ENCODE assay signal across 13 cellular contexts in the genomic region with DNA sequence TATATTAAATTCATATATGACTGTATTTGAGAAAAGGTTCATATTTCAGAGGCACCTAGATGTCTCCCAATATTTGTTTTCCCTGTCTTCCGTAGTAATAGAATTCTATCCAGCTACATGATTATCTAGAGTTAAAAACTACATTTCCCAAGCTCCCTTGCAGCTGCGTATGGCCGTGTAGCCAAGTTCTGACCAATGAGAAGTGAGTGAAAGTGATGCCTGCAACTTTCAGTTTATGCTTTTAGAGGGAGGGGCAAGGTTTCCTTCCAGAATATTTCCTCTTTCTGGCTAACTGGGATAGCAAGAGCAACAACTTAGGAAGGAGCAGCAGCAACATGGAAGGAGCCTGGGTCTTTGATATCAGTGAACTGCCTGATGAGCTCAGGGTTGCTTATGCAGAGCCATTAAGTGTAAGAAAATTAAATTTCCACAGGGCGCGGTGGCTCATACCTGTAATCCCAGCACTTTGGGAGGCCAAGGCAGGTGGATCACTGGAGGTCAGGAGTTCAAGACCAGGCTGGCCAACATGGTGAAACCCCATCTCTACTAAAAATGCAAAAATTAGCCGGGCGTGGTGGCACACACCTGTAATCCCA. TPM values are rescaled to one million over a fixed set of nuclear protein-coding genes. Genes with fewer than 3 reads are reported as not detected.
DNase-seq lines count a peak whose midpoint lies in the region; ATAC-seq and TF ChIP-seq lines count a peak whose summit lies in the region.
"Had no signal": no experiment of that assay in that cellular context is flagged by ENCODE, and none has a peak within 500 bp of the region (broad histone marks: within the 10 kb centered on the region; RNA-seq: fewer than 3 reads in every experiment).

No MANE protein-coding gene starts in this region.

- no peaks in the 10 kb centered on the region for H3K9me3 Mint-ChIP-seq in activated T-helper 17 cell treated with anti-CD3 and anti-CD28 coated beads, Interleukin-2, amount 50 U/mL, for 72 hours

- H3K27me3 Mint-ChIP-seq in activated T-helper 17 cell treated with anti-CD3 and anti-CD28 coated beads, Interleukin-2, amount 50 U/mL, for 72 hours: peaks cover 9% of the 10 kb centered on the region

- intact Hi-C loops in IMR-90 (cut with micrococcal nuclease): no loop called here
- intact Hi-C loops in posterior cingulate gyrus (cut with DNase I): no loop called here

- dilution Hi-C loops in IMR-90 (cut with HindIII; ENCODE audit: low sequenced_read_pairs, unreplicated experiment): no loop called here

- H3K4me3 ChIP-seq in IMR-90 (ENCODE audit: insufficient read depth, low read depth, low read length) (no peak overlapping the region), iPS DF 6.9 (ENCODE audit: low read length) (no peak overlapping the region)

- CTCF ChIA-PET in IMR-90 (lab: Yijun Ruan, JAX): no interaction called here

- H3K14ac ChIP-seq in IMR-90 (replicated peaks; ENCODE audit: low read depth, low read length): no peak overlapping the region

- DNase-seq in AG20443 (ENCODE audit: low spot score) (peak; percentile 26), IMR-90 (peak; percentile 43), iPS DF 6.9 (ENCODE audit: low read depth, low spot score) (peak; percentile 22), posterior cingulate gyrus (no peak), NOMO-1 treated with DMSO at 0.1 percent for 48 hours (lab: John Stamatoyannopoulos, UW; ENCODE audit: unreplicated experiment) (no peak), activated T-cell treated with anti-CD3 and anti-CD28 coated beads for 4 hours (no peak)
- DNase-seq: NCI-H446 treated with DMSO at 0.1 percent for 48 hours; stimulated activated CD4-positive, alpha-beta T cell treated with anti-CD3 and anti-CD28 coated beads, Interleukin-2, amount 100 ng/mL, for 48 hours had no signal

- H3K27ac Mint-ChIP-seq in activated T-helper 17 cell treated with anti-CD3 and anti-CD28 coated beads, Interleukin-2, amount 50 U/mL, for 72 hours: peak overlapping the region; percentile 48
- H3K27ac Mint-ChIP-seq: activated naive CD8-positive, alpha-beta T cell; CD4-positive, CD25-positive, alpha-beta regulatory T cell had no signal

- peak overlapping the region; percentile 16 for H2AFZ ChIP-seq in IMR-90 (replicated peaks; ENCODE audit: low read length, poor library complexity)

- H3K4me1 ChIP-seq in IMR-90 (ENCODE audit: control insufficient read depth, insufficient read depth, low read length) (no peaks in the 10 kb centered on the region), iPS DF 6.9 (ENCODE audit: control insufficient read depth, insufficient read depth, low read length) (no peaks in the 10 kb centered on the region)

- no peak overlapping the region for H3K4ac ChIP-seq in IMR-90 (ENCODE audit: low read depth, low read length)

- BruUV-seq in IMR-90 (replicated peaks; lab: Mats Ljungman, UMichigan): no TSS peak

- H2BK20ac ChIP-seq in IMR-90 (ENCODE audit: low read depth, low read length): no peak overlapping the region

- WGBS in IMR-90 (ENCODE audit: extremely low coverage in 2 of 2, insufficient read length in 1 of 2), 2 experiments: no CpG with 5 or more reads among the region's 7 CpGs
- no CpG with 5 or more reads among the region's 7 CpGs for WGBS in iPS DF 6.9 (ENCODE audit: insufficient coverage, insufficient read length)

- no peak overlapping the region for H2BK120ac ChIP-seq in IMR-90 (ENCODE audit: low read depth, low read length)

- in situ Hi-C loops in IMR-90 (cut with MboI; ENCODE audit: low sequenced_read_pairs): no loop called here

- ATAC-seq in IMR-90 (ENCODE audit: low read depth): peak; percentile 88
- no peak for ATAC-seq in activated T-helper 17 cell treated with anti-CD3 and anti-CD28 coated beads, Interleukin-2, amount 50 U/mL, for 72 hours (replicated peaks)
- no peak for ATAC-seq in HG02571 (IDR thresholded peaks at IDR 0.05; ENCODE audit: unreplicated experiment)

- H3K27ac ChIP-seq in IMR-90 (ENCODE audit: insufficient read depth, low read length): no peak overlapping the region
- no peak overlapping the region for H3K27ac ChIP-seq in iPS DF 6.9 (ENCODE audit: low read length)

- POLR2A ChIA-PET in IMR-90 (lab: Charles Lee; ENCODE audit: unreplicated experiment): no interaction called here

- no peaks in the 10 kb centered on the region for H3K9me1 ChIP-seq in IMR-90 (ENCODE audit: insufficient read depth, low read length)

- no peak overlapping the region for H3K4me3 Mint-ChIP-seq in activated T-helper 17 cell treated with anti-CD3 and anti-CD28 coated beads, Interleukin-2, amount 50 U/mL, for 72 hours
- H3K4me3 Mint-ChIP-seq: activated naive CD8-positive, alpha-beta T cell; CD4-positive, CD25-positive, alpha-beta regulatory T cell had no signal

- no peak overlapping the region for H2AK9ac ChIP-seq in IMR-90 (replicated peaks; ENCODE audit: low read depth, low read length, poor library complexity)

- H2BK15ac ChIP-seq in IMR-90 (ENCODE audit: low read depth, low read length): no peak overlapping the region

- H3K56ac ChIP-seq in IMR-90 (ENCODE audit: extremely low read depth, insufficient read depth, low read length): no peak overlapping the region

- no peaks in the 10 kb centered on the region for H4K20me1 ChIP-seq in IMR-90 (ENCODE audit: insufficient read depth, low read length)

- no peaks in the 10 kb centered on the region for H3K79me1 ChIP-seq in IMR-90 (ENCODE audit: low read depth in 1 of 2, low read length in 2 of 2)

- H3K4me2 ChIP-seq in IMR-90 (ENCODE audit: low read depth, low read length): no peak overlapping the region

- H3K27me3 ChIP-seq in IMR-90 (ENCODE audit: control insufficient read depth, insufficient read depth, low read length) (peaks cover 2% of the 10 kb centered on the region; the same call in 1 of the 2 replicates), iPS DF 6.9 (ENCODE audit: control insufficient read depth, insufficient read depth, low read length) (no peaks in the 10 kb centered on the region)

- no peak overlapping the region for H2BK5ac ChIP-seq in IMR-90 (ENCODE audit: low read depth, low read length, poor library complexity, severe bottlenecking)

- H3K36me3 Mint-ChIP-seq in activated T-helper 17 cell treated with anti-CD3 and anti-CD28 coated beads, Interleukin-2, amount 50 U/mL, for 72 hours (ENCODE audit: low read depth): no peaks in the 10 kb centered on the region
- H3K36me3 Mint-ChIP-seq: activated naive CD8-positive, alpha-beta T cell; CD4-positive, CD25-positive, alpha-beta regulatory T cell had no signal

- H3K4me1 Mint-ChIP-seq in activated T-helper 17 cell treated with anti-CD3 and anti-CD28 coated beads, Interleukin-2, amount 50 U/mL, for 72 hours: no peaks in the 10 kb centered on the region
- H3K4me1 Mint-ChIP-seq: CD4-positive, CD25-positive, alpha-beta regulatory T cell had no signal

- H4K8ac ChIP-seq in IMR-90 (ENCODE audit: low read depth in 2 of 2, low read length in 2 of 2): no peak overlapping the region

- no peak overlapping the region for H2AK5ac ChIP-seq in IMR-90 (ENCODE audit: low read depth, low read length)

- TF ChIP-seq RAD21 in IMR-90 (IDR thresholded peaks at IDR 0.05; ENCODE audit: low read length): no peak

- H3K23ac ChIP-seq in IMR-90 (ENCODE audit: low read depth, low read length): no peak overlapping the region

- no peak overlapping the region for H3K18ac ChIP-seq in IMR-90 (ENCODE audit: low read depth, low read length)

- no peak for TF ChIP-seq POLR2A in IMR-90 (IDR thresholded peaks at IDR 0.05; ENCODE audit: low read depth, low read length)

- no peak for TF ChIP-seq CTCF in IMR-90 (conservative IDR thresholded peaks at IDR 0.05; ENCODE audit: low read depth, low read length)

- no peak overlapping the region for H4K5ac ChIP-seq in IMR-90 (ENCODE audit: low read depth, low read length)

- H3K9me3 ChIP-seq in IMR-90 (ENCODE audit: control insufficient read depth, insufficient read depth, low read length) (no peaks in the 10 kb centered on the region), iPS DF 6.9 (ENCODE audit: control insufficient read depth, insufficient read depth, low read length) (no peaks in the 10 kb centered on the region)

- no peak overlapping the region for H3K9ac ChIP-seq in IMR-90 (ENCODE audit: low read depth, low read length)

- no peak overlapping the region for H4K91ac ChIP-seq in IMR-90 (ENCODE audit: insufficient read depth, low read depth, low read length)

- H3K36me3 ChIP-seq in IMR-90 (ENCODE audit: control insufficient read depth, insufficient read depth, low read length): no peaks in the 10 kb centered on the region
- H3K36me3 ChIP-seq in iPS DF 6.9 (ENCODE audit: control insufficient read depth, insufficient read depth, low read length): no peaks in the 10 kb centered on the region

TF ChIP-seq in IMR-90, 13 proteins besides CTCF, POLR2A, EP300 and RAD21:
- no peak for TF ChIP-seq SMC3 (IDR thresholded peaks at IDR 0.05; ENCODE audit: low read depth, low read length)
- TF ChIP-seq MXI1 (IDR thresholded peaks at IDR 0.05; ENCODE audit: borderline replicate concordance, low read depth, low read length): no peak
- TF ChIP-seq FOS (IDR thresholded peaks at IDR 0.05; ENCODE audit: low read depth, low read length): no peak
- no peak for TF ChIP-seq BHLHE40 (IDR thresholded peaks at IDR 0.05; ENCODE audit: low read depth, low read length)
- no peak for TF ChIP-seq CHD1 (IDR thresholded peaks at IDR 0.05; ENCODE audit: low read depth, low read length)
- no peak for TF ChIP-seq RCOR1 (IDR thresholded peaks at IDR 0.05; ENCODE audit: insufficient replicate concordance, low read length)
- no peak for TF ChIP-seq NFE2L2 (IDR thresholded peaks at IDR 0.05; ENCODE audit: low read depth, low read length)
TF ChIP-seq in IMR-90: peak in this region for 0.

RNA-seq across cellular contexts. Expression of a gene that starts 23.2 kb away (rescaled TPM):
- total RNA-seq in IMR-90 (2012; rRNA removed): not detected in 2 replicates
- polyA plus RNA-seq in IMR-90 (2012; rRNA removed): not detected in 2 replicates
- not detected in 2 replicates for polyA plus RNA-seq in IMR-90 (2012; cell fraction: cytosol; rRNA removed)
- not detected in 2 replicates for polyA plus RNA-seq in IMR-90 (2012; cell fraction: nucleus; rRNA removed; ENCODE audit: low replicate concordance)
- not detected for total RNA-seq in activated T-helper 17 cell treated with anti-CD3 and anti-CD28 coated beads, Interleukin-2, amount 50 U/mL, for 72 hours
- total RNA-seq: CD4-positive, CD25-positive, alpha-beta regulatory T cell; temporal lobe had no signal
- polyA plus RNA-seq: CD4-positive, CD25-positive, alpha-beta regulatory T cell had no signal

RNA-seq across cellular contexts. Expression of a gene that starts 49.2 kb away (rescaled TPM):
- not detected in 2 replicates for total RNA-seq in IMR-90 (2012; rRNA removed)
- not detected in 2 replicates for polyA plus RNA-seq in IMR-90 (2012; rRNA removed)
- not detected in 2 replicates for polyA plus RNA-seq in IMR-90 (2012; cell fraction: cytosol; rRNA removed)
- polyA plus RNA-seq in IMR-90 (2012; cell fraction: nucleus; rRNA removed; ENCODE audit: low replicate concordance): not detected in 2 replicates
- under 1 TPM in 1 of 2 donors, not detected in 1; 0.28 TPM for total RNA-seq in activated T-helper 17 cell treated with anti-CD3 and anti-CD28 coated beads, Interleukin-2, amount 50 U/mL, for 72 hours
- total RNA-seq: temporal lobe had no signal
- polyA plus RNA-seq: CD4-positive, CD25-positive, alpha-beta regulatory T cell had no signal

Comparison
In these comparisons a context has a peak if more than half of its experiments do, and no peak if none do; other contexts are left out.
1. DNase-seq: peak in AG20443 (single experiment), IMR-90 (single experiment) and iPS DF 6.9 (single experiment); none in posterior cingulate gyrus (0 of 10), NOMO-1 treated with DMSO at 0.1 percent for 48 hours (single experiment) and activated T-cell treated with anti-CD3 and anti-CD28 coated beads for 4 hours (single experiment).